Comparison of ENCODE assay signal across 8 cellular contexts in genomic region chr12:9813821-9814798, GRCh38. TPM values are rescaled to one million over a fixed set of nuclear protein-coding genes. Genes with fewer than 3 reads are reported as not detected.
A peak's percentile ranks its signal among the peaks of the same experiment; 100 is the strongest.
DNase-seq lines count a peak whose midpoint lies in the region; ATAC-seq, FAIRE-seq and TF ChIP-seq lines count a peak whose summit lies in the region.

No MANE protein-coding gene starts in this region.

- peaks cover 16% of the 10 kb centered on the region for H3K27me3 Mint-ChIP-seq in activated CD8-positive, alpha-beta memory T cell treated with anti-CD3 and anti-CD28 coated beads, Interleukin-2, amount 10 ng/mL, durations not matched to agents 7 days and 5 days

- WGBS in A549 (ENCODE audit: missing lambda C conversion rate) = 24% methylated on average over 25 of the region's 32 CpGs

- peak overlapping the region; percentile 82 for H3K27ac Mint-ChIP-seq in activated CD8-positive, alpha-beta memory T cell treated with anti-CD3 and anti-CD28 coated beads, Interleukin-2, amount 10 ng/mL, durations not matched to agents 7 days and 5 days

- CTCF ChIA-PET in A549 (lab: Yijun Ruan, JAX) = interaction anchor here (0.6 to 3.1 kb wide), 17 partner anchors 8 to 326 kb away, joined by 3 to 15 read pairs (median 3); partner anchors contain the start of gene CLEC12B
- CTCF ChIA-PET in activated CD8-positive, alpha-beta memory T cell treated with anti-CD3 and anti-CD28 coated beads, Interleukin-2, amount 10 ng/mL, durations not matched to agents 7 days and 5 days (lab: Charles Lee) = interaction anchor here (0.6 to 13.6 kb wide), 58 partner anchors 8 to 400 kb away, joined by 3 to 187 read pairs (median 4); partner anchors contain the start of genes CD69, CLEC12B, CLEC2A and CLEC2B

- no peak for TF ChIP-seq EP300 in A549 (IDR thresholded peaks at IDR 0.05)

- H3K27ac ChIP-seq in A549 (no peak overlapping the region), muscle layer of duodenum (ENCODE audit: low read length) (no peak overlapping the region)

- no peaks in the 10 kb centered on the region for H3K36me3 Mint-ChIP-seq in activated CD8-positive, alpha-beta memory T cell treated with anti-CD3 and anti-CD28 coated beads, Interleukin-2, amount 10 ng/mL, durations not matched to agents 7 days and 5 days

- DNase-seq in A549 (ENCODE audit: low read depth in 1 of 2, low spot score in 1 of 2) (peak; percentile 66 to 79), NK-92 (lab: John Stamatoyannopoulos, UW; ENCODE audit: unreplicated experiment) (peak; percentile 29), epithelial cell of proximal tubule (ENCODE audit: low read depth) (no peak)
- DNase-seq in activated CD8-positive, alpha-beta memory T cell treated with anti-CD3 and anti-CD28 coated beads, Interleukin-2, amount 10 ng/mL, durations not matched to agents 7 days and 5 days = peak; percentile 95
- peak; percentile 78 to 85 for DNase-seq in stimulated activated CD8-positive, alpha-beta memory T cell treated with anti-CD3 and anti-CD28 coated beads, Interleukin-7, amount 100 ng/mL, for 48 hours (ENCODE audit: extremely low read depth in 1 of 2, low read depth in 1 of 2)

- peak overlapping the region; percentile 86 for H3K4me3 Mint-ChIP-seq in activated CD8-positive, alpha-beta memory T cell treated with anti-CD3 and anti-CD28 coated beads, Interleukin-2, amount 10 ng/mL, durations not matched to agents 7 days and 5 days

- 0 out of 3 replicates have a peak, but pooled peaks cover 3% of the 10 kb centered on the region for H3K4me1 ChIP-seq in A549
- H3K4me1 ChIP-seq in muscle layer of duodenum (ENCODE audit: control insufficient read depth in 1 of 2, insufficient read depth in 2 of 2, low read length in 2 of 2) = no peaks in the 10 kb centered on the region

- FAIRE-seq in A549 (lab: Jason Lieb, UNC) = no peak

- peak overlapping the region; percentile 69 for H3K4me2 ChIP-seq in A549

- peaks cover 27% of the 10 kb centered on the region for H3K4me1 Mint-ChIP-seq in activated CD8-positive, alpha-beta memory T cell treated with anti-CD3 and anti-CD28 coated beads, Interleukin-2, amount 10 ng/mL, durations not matched to agents 7 days and 5 days

- H3K36me3 ChIP-seq in muscle layer of duodenum (ENCODE audit: control insufficient read depth in 1 of 2, insufficient read depth in 2 of 2, low read length in 2 of 2) = no peaks in the 10 kb centered on the region

- H3K9me3 ChIP-seq in A549 (no peaks in the 10 kb centered on the region), muscle layer of duodenum (ENCODE audit: control insufficient read depth in 1 of 2, low read length in 2 of 2) (no peaks in the 10 kb centered on the region)

- peak; percentile 73 to 85 for TF ChIP-seq RAD21 in A549 (conservative IDR thresholded peaks at IDR 0.05 in 1 of 2, IDR thresholded peaks at IDR 0.05 in 1 of 2)

- H3K4me3 ChIP-seq in A549 = peak overlapping the region; percentile 23; the same call in 2 of the 3 replicates
- H3K4me3 ChIP-seq in epithelial cell of proximal tubule (ENCODE audit: low read depth, low read length) = peak overlapping the region; percentile 34
- H3K4me3 ChIP-seq in muscle layer of duodenum (ENCODE audit: low read depth in 1 of 2, low read length in 2 of 2) = peak overlapping the region; percentile 33 to 52

- H3K27me3 ChIP-seq in muscle layer of duodenum (ENCODE audit: low read depth, low read length) = no peaks in the 10 kb centered on the region

- ATAC-seq in A549 (peak; percentile 97 to 100), GM18520 (IDR thresholded peaks at IDR 0.05; ENCODE audit: unreplicated experiment) (peak; percentile 76), HG03064 (IDR thresholded peaks at IDR 0.05; ENCODE audit: low read depth, unreplicated experiment) (peak; percentile 97)
- ATAC-seq in activated CD8-positive, alpha-beta memory T cell treated with anti-CD3 and anti-CD28 coated beads, Interleukin-2, amount 10 ng/mL, durations not matched to agents 7 days and 5 days = peak; percentile 98

- TF ChIP-seq CTCF in A549 (IDR thresholded peaks at IDR 0.05) (peak; percentile 65), epithelial cell of proximal tubule (conservative IDR thresholded peaks at IDR 0.05; ENCODE audit: low read depth, low read length) (peak; percentile 86)

- POLR2A ChIA-PET in A549 (lab: Yijun Ruan, JAX) = no interaction called here

- TF ChIP-seq POLR2A in A549 (IDR thresholded peaks at IDR 0.05; ENCODE audit: low read length) = no peak

- no peaks in the 10 kb centered on the region for H3K9me3 Mint-ChIP-seq in activated CD8-positive, alpha-beta memory T cell treated with anti-CD3 and anti-CD28 coated beads, Interleukin-2, amount 10 ng/mL, durations not matched to agents 7 days and 5 days (ENCODE audit: low read depth)

TF ChIP-seq in A549, 52 proteins besides CTCF, POLR2A, EP300 and RAD21:
- no peak for TF ChIP-seq TFCP2L1 (CRISPR knock-in tag; IDR thresholded peaks at IDR 0.05)
- TF ChIP-seq GATA3 (IDR thresholded peaks at IDR 0.05; ENCODE audit: borderline replicate concordance) = no peak
- TF ChIP-seq SMC3 (IDR thresholded peaks at IDR 0.05) = peak; percentile 60
- TF ChIP-seq ZSCAN20 (CRISPR knock-in tag; IDR thresholded peaks at IDR 0.05) = no peak

RNA-seq across cellular contexts. Expression of gene KLRF1, which starts 13.2 kb away (rescaled TPM):
- polyA plus RNA-seq in A549 (2011; rRNA removed) = not detected in 2 replicates
- polyA plus RNA-seq in A549 (2012; cell fraction: cytosol; rRNA removed) = not detected in 2 replicates
- not detected in 2 replicates for polyA plus RNA-seq in A549 (2012; cell fraction: nucleus; rRNA removed)
- not detected in 3 replicates for polyA plus RNA-seq in A549 (2017; fragmentation: RNase III; extraction: RNeasy Plus Mini Kit Qiagen cat#74134 plus additional on column Dnase treatment)
- not detected in 2 replicates for polyA minus RNA-seq in A549 (2011; rRNA and poly(A)+ RNA removed)
- total RNA-seq in activated CD8-positive, alpha-beta memory T cell treated with anti-CD3 and anti-CD28 coated beads, Interleukin-2, amount 10 ng/mL, durations not matched to agents 7 days and 5 days = under 1 TPM; 0.44 to 0.54 TPM
- total RNA-seq in epithelial cell of proximal tubule = not detected in 2 replicates

RNA-seq across cellular contexts. Expression of gene CD69, which starts 53.4 kb away (rescaled TPM):
- not detected in 2 replicates for polyA plus RNA-seq in A549 (2011; rRNA removed)
- not detected in 2 replicates for polyA plus RNA-seq in A549 (2012; cell fraction: cytosol; rRNA removed)
- polyA plus RNA-seq in A549 (2012; cell fraction: nucleus; rRNA removed) = not detected in 2 replicates
- not detected in 3 replicates for polyA plus RNA-seq in A549 (2017; fragmentation: RNase III; extraction: RNeasy Plus Mini Kit Qiagen cat#74134 plus additional on column Dnase treatment)
- polyA minus RNA-seq in A549 (2011; rRNA and poly(A)+ RNA removed) = not detected in 2 replicates
- total RNA-seq in activated CD8-positive, alpha-beta memory T cell treated with anti-CD3 and anti-CD28 coated beads, Interleukin-2, amount 10 ng/mL, durations not matched to agents 7 days and 5 days = 100 to 1,000 TPM in 1 of 2 experiments, 10 to 100 TPM in 1; 76.0 to 104 TPM
- 0.12 and 1.4 TPM in 2 replicates for total RNA-seq in epithelial cell of proximal tubule

RNA-seq across cellular contexts. Expression of gene CLEC2B, which starts 55.0 kb away (rescaled TPM):
- 2.1 and 2.2 TPM in 2 replicates for polyA plus RNA-seq in A549 (2011; rRNA removed)
- 0.10 and 0.12 TPM in 2 replicates for polyA plus RNA-seq in A549 (2012; cell fraction: cytosol; rRNA removed)
- polyA plus RNA-seq in A549 (2012; cell fraction: nucleus; rRNA removed) = 0.11 and 0.29 TPM in 2 replicates
- 0.17 to 0.55 TPM (median 0.30 TPM) in 3 replicates for polyA plus RNA-seq in A549 (2017; fragmentation: RNase III; extraction: RNeasy Plus Mini Kit Qiagen cat#74134 plus additional on column Dnase treatment)
- polyA minus RNA-seq in A549 (2011; rRNA and poly(A)+ RNA removed) = 0.39 and 0.45 TPM in 2 replicates
- 10 to 100 TPM; 55.1 to 55.3 TPM for total RNA-seq in activated CD8-positive, alpha-beta memory T cell treated with anti-CD3 and anti-CD28 coated beads, Interleukin-2, amount 10 ng/mL, durations not matched to agents 7 days and 5 days
- total RNA-seq in epithelial cell of proximal tubule = not detected in 2 replicates

Comparison
In these comparisons a context has a peak if more than half of its experiments do, and no peak if none do; other contexts are left out.
1. RNA of gene CD69, which starts 53.4 kb away (total RNA-seq): 76.0 to 104 TPM in activated CD8-positive, alpha-beta memory T cell treated with anti-CD3 and anti-CD28 coated beads, Interleukin-2, amount 10 ng/mL, durations not matched to agents 7 days and 5 days; 0.12 to 1.4 TPM in epithelial cell of proximal tubule; every median in the first group is over 10 times any median in the second.
2. RNA of gene CLEC2B, which starts 55.0 kb away (total RNA-seq): 55.1 to 55.3 TPM in activated CD8-positive, alpha-beta memory T cell treated with anti-CD3 and anti-CD28 coated beads, Interleukin-2, amount 10 ng/mL, durations not matched to agents 7 days and 5 days; not detected in epithelial cell of proximal tubule; every median in the first group is over 10 times any median in the second.
3. Peak in every context shown above with its lines, with median percentiles within 50 percentile points of each other: ATAC-seq and H3K4me3 ChIP-seq.